ENCODE assay signal across 22 cellular contexts in genomic region chr11:105298630-105299029, GRCh38.
DNase-seq lines count a peak whose midpoint lies in the region; ATAC-seq and TF ChIP-seq lines count a peak whose summit lies in the region.
"Had no signal": no experiment of that assay in that cellular context is flagged by ENCODE, and none has a peak within 500 bp of the region (broad histone marks: within the 10 kb centered on the region; RNA-seq: fewer than 3 reads in every experiment).

No MANE protein-coding gene starts in this region.

- H3K18ac ChIP-seq in mesendoderm (ENCODE audit: low read length) = no peak overlapping the region

- no peak overlapping the region for H2BK5ac ChIP-seq in mesendoderm (ENCODE audit: low read length)

- H3K27ac ChIP-seq in mesendoderm (ENCODE audit: low read depth, low read length) (no peak overlapping the region), esophagus muscularis mucosa (replicated peaks in 1 of 4) (no peak overlapping the region)
- H3K27ac ChIP-seq: dorsolateral prefrontal cortex, esophagus squamous epithelium, tibial artery had no signal

- H4K5ac ChIP-seq in mesendoderm (ENCODE audit: low read length) = no peak overlapping the region

- DNase-seq in activated CD8-positive, alpha-beta T cell treated with anti-CD3 and anti-CD28 coated beads for 36 hours = no peak
- DNase-seq in activated CD8-positive, alpha-beta T cell treated with anti-CD3 and anti-CD28 coated beads, Interleukin-2, amount 10 ng/mL, durations not matched to agents 7 days and 5 days = no peak
- DNase-seq in RPMI7951 (ENCODE audit: low read depth) = peak; percentile 1
- DNase-seq in fibroblast of mammary gland (ENCODE audit: low read depth) = peak; percentile 35
- DNase-seq in stimulated activated naive CD8-positive, alpha-beta T cell treated with anti-CD3 and anti-CD28 coated beads, Interleukin-15, amount 100 ng/mL, for 72 hours = no peak
- DNase-seq in mesendoderm = no peak
- no peak for DNase-seq in CD14-positive monocyte (ENCODE audit: low spot score)
- DNase-seq in esophagus muscularis mucosa (ENCODE audit: extremely low spot score) = no peak
- DNase-seq: activated CD4-positive, CD25-positive, alpha-beta regulatory T cell; CD4-positive, CD25-positive, alpha-beta regulatory T cell; DMS79; dorsolateral prefrontal cortex; esophagus squamous epithelium; left cardiac atrium; NCI-H1417; NCI-H2227 treated with DMSO at 0.1 percent for 48 hours; stimulated activated CD4-positive, alpha-beta T cell treated with anti-CD3 and anti-CD28 coated beads, Interleukin-4, amount 100 ng/mL, for 24 hours; stimulated activated CD8-positive, alpha-beta memory T cell treated with anti-CD3 and anti-CD28 coated beads, Interleukin-4, amount 100 ng/mL, for 48 hours; tibial artery had no signal

- H3K36me3 ChIP-seq in mesendoderm (ENCODE audit: control insufficient read depth, insufficient read depth, low read length) (no peaks in the 10 kb centered on the region), esophagus muscularis mucosa (no peaks in the 10 kb centered on the region)
- H3K36me3 ChIP-seq: esophagus squamous epithelium, tibial artery had no signal

- no CpG with 5 or more reads among the region's 3 CpGs for WGBS in mesendoderm (ENCODE audit: extremely low coverage, insufficient coverage, low lambda C conversion rate)
- WGBS in esophagus muscularis mucosa = 97% methylated on average over 3 of the region's 3 CpGs

- TF ChIP-seq CTCF in activated CD8-positive, alpha-beta T cell treated with anti-CD3 and anti-CD28 coated beads for 36 hours (IDR thresholded peaks at IDR 0.05) = no peak
- no peak for TF ChIP-seq CTCF in fibroblast of mammary gland (conservative IDR thresholded peaks at IDR 0.05; ENCODE audit: control insufficient read depth, insufficient read depth, low read depth, low read length)
- TF ChIP-seq CTCF in CD14-positive monocyte (IDR thresholded peaks at IDR 0.05) = no peak
- TF ChIP-seq CTCF in esophagus muscularis mucosa (IDR thresholded peaks at IDR 0.05) = no peak

- TF ChIP-seq POLR2A in esophagus muscularis mucosa (IDR thresholded peaks at IDR 0.05; ENCODE audit: low read depth) = no peak

- no peaks in the 10 kb centered on the region for H3K79me2 ChIP-seq in mesendoderm (ENCODE audit: control insufficient read depth, insufficient read depth, low read length)

- intact Hi-C loops in activated CD8-positive, alpha-beta T cell treated with anti-CD3 and anti-CD28 coated beads for 36 hours (cut with micrococcal nuclease) = no loop called here
- intact Hi-C loops in CD14-positive monocyte (cut with micrococcal nuclease) = no loop called here
- intact Hi-C loops in esophagus muscularis mucosa (cut with DNase I) = no loop called here

- H3K27me3 Mint-ChIP-seq in activated CD8-positive, alpha-beta T cell treated with anti-CD3 and anti-CD28 coated beads for 36 hours = peaks cover 2% of the 10 kb centered on the region
- no peaks in the 10 kb centered on the region for H3K27me3 Mint-ChIP-seq in activated CD8-positive, alpha-beta T cell treated with anti-CD3 and anti-CD28 coated beads, Interleukin-2, amount 10 ng/mL, durations not matched to agents 7 days and 5 days (ENCODE audit: low read depth)
- H3K27me3 Mint-ChIP-seq in stimulated activated naive CD8-positive, alpha-beta T cell treated with anti-CD3 and anti-CD28 coated beads, Interleukin-15, amount 100 ng/mL, for 72 hours = no peaks in the 10 kb centered on the region
- no peaks in the 10 kb centered on the region for H3K27me3 Mint-ChIP-seq in CD14-positive monocyte (ENCODE audit: low read depth in 3 of 3)
- H3K27me3 Mint-ChIP-seq: brain; CD4-positive, CD25-positive, alpha-beta regulatory T cell had no signal

- H3K4ac ChIP-seq in mesendoderm (ENCODE audit: low read depth, low read length) = no peak overlapping the region

- no peaks in the 10 kb centered on the region for H3K9me3 ChIP-seq in esophagus muscularis mucosa
- H3K9me3 ChIP-seq: esophagus squamous epithelium, tibial artery had no signal

- no peak overlapping the region for H2AK5ac ChIP-seq in mesendoderm (ENCODE audit: low read length)

- no peak overlapping the region for H3K4me3 Mint-ChIP-seq in activated CD8-positive, alpha-beta T cell treated with anti-CD3 and anti-CD28 coated beads for 36 hours
- H3K4me3 Mint-ChIP-seq in activated CD8-positive, alpha-beta T cell treated with anti-CD3 and anti-CD28 coated beads, Interleukin-2, amount 10 ng/mL, durations not matched to agents 7 days and 5 days = no peak overlapping the region
- no peak overlapping the region for H3K4me3 Mint-ChIP-seq in stimulated activated naive CD8-positive, alpha-beta T cell treated with anti-CD3 and anti-CD28 coated beads, Interleukin-15, amount 100 ng/mL, for 72 hours
- no peak overlapping the region for H3K4me3 Mint-ChIP-seq in CD14-positive monocyte
- H3K4me3 Mint-ChIP-seq: brain; CD4-positive, CD25-positive, alpha-beta regulatory T cell; T-helper 1 cell treated with Interleukin-12 subunit alpha and Interleukin-12 subunit beta and Interleukin-4 antibody, amounts not matched to agents 30 μg/mL and 1 μg/mL, for 36 hours had no signal

- H3K79me1 ChIP-seq in mesendoderm (ENCODE audit: low read length) = no peaks in the 10 kb centered on the region

- H3K27ac Mint-ChIP-seq in activated CD8-positive, alpha-beta T cell treated with anti-CD3 and anti-CD28 coated beads for 36 hours = no peak overlapping the region
- no peak overlapping the region for H3K27ac Mint-ChIP-seq in activated CD8-positive, alpha-beta T cell treated with anti-CD3 and anti-CD28 coated beads, Interleukin-2, amount 10 ng/mL, durations not matched to agents 7 days and 5 days
- H3K27ac Mint-ChIP-seq in stimulated activated naive CD8-positive, alpha-beta T cell treated with anti-CD3 and anti-CD28 coated beads, Interleukin-15, amount 100 ng/mL, for 72 hours = peak overlapping the region in 1 of 2 donors; percentile 62
- peak overlapping the region in 1 of 7 donors; percentile 6 for H3K27ac Mint-ChIP-seq in CD14-positive monocyte
- H3K27ac Mint-ChIP-seq: brain; CD4-positive, CD25-positive, alpha-beta regulatory T cell; T-helper 1 cell treated with Interleukin-12 subunit alpha and Interleukin-12 subunit beta and Interleukin-4 antibody, amounts not matched to agents 30 μg/mL and 1 μg/mL, for 36 hours had no signal

- ATAC-seq in activated CD8-positive, alpha-beta T cell treated with anti-CD3 and anti-CD28 coated beads for 36 hours = peak; percentile 20
- ATAC-seq in activated CD8-positive, alpha-beta T cell treated with anti-CD3 and anti-CD28 coated beads, Interleukin-2, amount 10 ng/mL, durations not matched to agents 7 days and 5 days = no peak
- ATAC-seq in stimulated activated naive CD8-positive, alpha-beta T cell treated with anti-CD3 and anti-CD28 coated beads, Interleukin-15, amount 100 ng/mL, for 72 hours = peak; percentile 12
- ATAC-seq: left cardiac atrium, Right ventricle myocardium inferior had no signal

- no peak overlapping the region for H2BK120ac ChIP-seq in mesendoderm (ENCODE audit: low read depth, low read length)

- H3K23ac ChIP-seq in mesendoderm (ENCODE audit: low read length) = no peak overlapping the region

- no peaks in the 10 kb centered on the region for H3K9me3 Mint-ChIP-seq in activated CD8-positive, alpha-beta T cell treated with anti-CD3 and anti-CD28 coated beads for 36 hours
- no peaks in the 10 kb centered on the region for H3K9me3 Mint-ChIP-seq in activated CD8-positive, alpha-beta T cell treated with anti-CD3 and anti-CD28 coated beads, Interleukin-2, amount 10 ng/mL, durations not matched to agents 7 days and 5 days (ENCODE audit: insufficient read depth)
- no peaks in the 10 kb centered on the region for H3K9me3 Mint-ChIP-seq in stimulated activated naive CD8-positive, alpha-beta T cell treated with anti-CD3 and anti-CD28 coated beads, Interleukin-15, amount 100 ng/mL, for 72 hours
- H3K9me3 Mint-ChIP-seq in CD14-positive monocyte = peaks cover 0 to 12% (median 3%) of the 10 kb centered on the region in 7 donors
- H3K9me3 Mint-ChIP-seq: T-helper 1 cell treated with Interleukin-12 subunit alpha and Interleukin-12 subunit beta and Interleukin-4 antibody, amounts not matched to agents 30 μg/mL and 1 μg/mL, for 36 hours had no signal

- H2BK15ac ChIP-seq in mesendoderm (replicated peaks; ENCODE audit: low read depth) = no peak overlapping the region

- TF ChIP-seq EP300 in esophagus muscularis mucosa (IDR thresholded peaks at IDR 0.05) = no peak

- POLR2A ChIA-PET in activated CD8-positive, alpha-beta T cell treated with anti-CD3 and anti-CD28 coated beads for 36 hours (lab: Charles Lee) = no interaction called here
- POLR2A ChIA-PET in activated CD8-positive, alpha-beta T cell treated with anti-CD3 and anti-CD28 coated beads, Interleukin-2, amount 10 ng/mL, durations not matched to agents 7 days and 5 days (lab: Charles Lee) = no interaction called here

- H3K4me1 Mint-ChIP-seq in activated CD8-positive, alpha-beta T cell treated with anti-CD3 and anti-CD28 coated beads for 36 hours (ENCODE audit: low read depth) = peaks cover 10% of the 10 kb centered on the region
- H3K4me1 Mint-ChIP-seq in activated CD8-positive, alpha-beta T cell treated with anti-CD3 and anti-CD28 coated beads, Interleukin-2, amount 10 ng/mL, durations not matched to agents 7 days and 5 days (ENCODE audit: low read depth) = no peaks in the 10 kb centered on the region
- H3K4me1 Mint-ChIP-seq in stimulated activated naive CD8-positive, alpha-beta T cell treated with anti-CD3 and anti-CD28 coated beads, Interleukin-15, amount 100 ng/mL, for 72 hours = peaks cover 5% of the 10 kb centered on the region
- H3K4me1 Mint-ChIP-seq in CD14-positive monocyte = peaks cover 4% of the 10 kb centered on the region
- H3K4me1 Mint-ChIP-seq: brain had no signal

- no peaks in the 10 kb centered on the region for H3K36me3 Mint-ChIP-seq in activated CD8-positive, alpha-beta T cell treated with anti-CD3 and anti-CD28 coated beads for 36 hours (ENCODE audit: low read depth)
- no peaks in the 10 kb centered on the region for H3K36me3 Mint-ChIP-seq in activated CD8-positive, alpha-beta T cell treated with anti-CD3 and anti-CD28 coated beads, Interleukin-2, amount 10 ng/mL, durations not matched to agents 7 days and 5 days (ENCODE audit: low read depth)
- no peaks in the 10 kb centered on the region for H3K36me3 Mint-ChIP-seq in CD14-positive monocyte
- H3K36me3 Mint-ChIP-seq: brain; CD4-positive, CD25-positive, alpha-beta regulatory T cell had no signal

- H3K56ac ChIP-seq in mesendoderm (ENCODE audit: low read length) = no peak overlapping the region

- no peak overlapping the region for H3K4me2 ChIP-seq in mesendoderm (ENCODE audit: low read length)

- H3K27me3 ChIP-seq in mesendoderm (ENCODE audit: insufficient read depth, low read length, poor library complexity) = no peaks in the 10 kb centered on the region
- no peaks in the 10 kb centered on the region for H3K27me3 ChIP-seq in esophagus muscularis mucosa
- H3K27me3 ChIP-seq: dorsolateral prefrontal cortex, esophagus squamous epithelium, tibial artery had no signal

- no peak overlapping the region for H3K9ac ChIP-seq in mesendoderm (ENCODE audit: low read length)

- no peak overlapping the region for H4K8ac ChIP-seq in mesendoderm (ENCODE audit: low read depth, low read length)

- H3K4me3 ChIP-seq in fibroblast of mammary gland (ENCODE audit: control insufficient read depth, low read depth, low read length) = no peak overlapping the region
- H3K4me3 ChIP-seq in mesendoderm (ENCODE audit: low read length) = no peak overlapping the region
- no peak overlapping the region for H3K4me3 ChIP-seq in esophagus muscularis mucosa
- H3K4me3 ChIP-seq: dorsolateral prefrontal cortex, esophagus squamous epithelium, tibial artery had no signal

- CTCF ChIA-PET in activated CD8-positive, alpha-beta T cell treated with anti-CD3 and anti-CD28 coated beads for 36 hours (lab: Charles Lee) = no interaction called here
- CTCF ChIA-PET in activated CD8-positive, alpha-beta T cell treated with anti-CD3 and anti-CD28 coated beads, Interleukin-2, amount 10 ng/mL, durations not matched to agents 7 days and 5 days (lab: Charles Lee) = no interaction called here

- H3K4me1 ChIP-seq in mesendoderm (ENCODE audit: control insufficient read depth, low read depth, low read length) (no peaks in the 10 kb centered on the region), esophagus muscularis mucosa (no peaks in the 10 kb centered on the region)
- H3K4me1 ChIP-seq: esophagus squamous epithelium, tibial artery had no signal

Comparison
In these comparisons a context has a peak if more than half of its experiments do, and no peak if none do; other contexts are left out.
1. DNase-seq: peak in RPMI7951 (single experiment) and fibroblast of mammary gland (single experiment); none in activated CD8-positive, alpha-beta T cell treated with anti-CD3 and anti-CD28 coated beads for 36 hours (single experiment), activated CD8-positive, alpha-beta T cell treated with anti-CD3 and anti-CD28 coated beads, Interleukin-2, amount 10 ng/mL, durations not matched to agents 7 days and 5 days (single experiment), stimulated activated naive CD8-positive, alpha-beta T cell treated with anti-CD3 and anti-CD28 coated beads, Interleukin-15, amount 100 ng/mL, for 72 hours (0 of 2), mesendoderm (single experiment), CD14-positive monocyte (single experiment) and esophagus muscularis mucosa (single experiment).